Comparison of ENCODE assay signal across 1 cellular context in genomic region chr6:32576261-32576660, GRCh38.
TF ChIP-seq lines count a peak whose summit lies in the region.

No MANE protein-coding gene starts in this region.

TF ChIP-seq in GM12878, 131 proteins besides CTCF, POLR2A, EP300 and RAD21:
- TF ChIP-seq GATAD2B (conservative IDR thresholded peaks at IDR 0.05; ENCODE audit: low read depth) (no peak), BACH1 (IDR thresholded peaks at IDR 0.05; ENCODE audit: borderline replicate concordance) (no peak), SKIL (IDR thresholded peaks at IDR 0.05; ENCODE audit: low read depth, poor library complexity, severe bottlenecking) (no peak), NR2C2 (IDR thresholded peaks at IDR 0.05; ENCODE audit: borderline replicate concordance, control insufficient read depth, insufficient read length, low read depth) (no peak), POU2F2 (IDR thresholded peaks at IDR 0.05; ENCODE audit: borderline replicate concordance, low read depth, low read length) (no peak), KDM1A (IDR thresholded peaks at IDR 0.05; ENCODE audit: borderline replicate concordance) (no peak), MTA2 (IDR thresholded peaks at IDR 0.05; ENCODE audit: low read depth) (no peak), LARP7 (IDR thresholded peaks at IDR 0.05) (no peak), STAT1 (conservative IDR thresholded peaks at IDR 0.05) (no peak), BMI1 (IDR thresholded peaks at IDR 0.05; ENCODE audit: borderline replicate concordance) (no peak), ZBED1 (IDR thresholded peaks at IDR 0.05; ENCODE audit: borderline replicate concordance) (peak; percentile 68; the same call in 1 of the 2 replicates), NR2C1 (IDR thresholded peaks at IDR 0.05) (no peak), E2F8 (IDR thresholded peaks at IDR 0.05; ENCODE audit: low read depth, partially characterized antibody) (no peak), RUNX3 (IDR thresholded peaks at IDR 0.05; ENCODE audit: low read length) (no peak), ATF7 (IDR thresholded peaks at IDR 0.05; ENCODE audit: low read depth) (no peak), NFIC (IDR thresholded peaks at IDR 0.05; ENCODE audit: low read depth, low read length) (no peak), ESRRA (IDR thresholded peaks at IDR 0.05; ENCODE audit: low read length) (no peak), CHD4 (IDR thresholded peaks at IDR 0.05) (no peak), JUNB (IDR thresholded peaks at IDR 0.05) (no peak), NBN (IDR thresholded peaks at IDR 0.05) (no peak), PML (IDR thresholded peaks at IDR 0.05; ENCODE audit: low read length) (peak; percentile 29; the same call in 1 of the 2 replicates), TCF12 (IDR thresholded peaks at IDR 0.05; ENCODE audit: low read depth, low read length) (no peak), FOXK2 (IDR thresholded peaks at IDR 0.05) (no peak), NFXL1 (IDR thresholded peaks at IDR 0.05; ENCODE audit: borderline replicate concordance) (no peak), PKNOX1 (IDR thresholded peaks at IDR 0.05) (no peak), ASH2L (IDR thresholded peaks at IDR 0.05; ENCODE audit: borderline replicate concordance, low read depth) (no peak), BCL11A (IDR thresholded peaks at IDR 0.05; ENCODE audit: low read depth, low read length) (peak; percentile 4; the same call in 1 of the 2 replicates), ZNF384 (IDR thresholded peaks at IDR 0.05; ENCODE audit: borderline replicate concordance, low read depth, low read length) (no peak), ATF2 (IDR thresholded peaks at IDR 0.05; ENCODE audit: low read length) (peak; percentile 74), MTA3 (IDR thresholded peaks at IDR 0.05; ENCODE audit: borderline replicate concordance, low read length) (peak; percentile 95; the same call in 1 of the 2 replicates), USF1 (IDR thresholded peaks at IDR 0.05; ENCODE audit: borderline replicate concordance, extremely low read length, insufficient read depth, low read depth, low read length) (no peak), EZH2 (IDR thresholded peaks at IDR 0.05; ENCODE audit: borderline replicate concordance, control insufficient read depth, low read depth, low read length) (no peak), POLR2AphosphoS5 (IDR thresholded peaks at IDR 0.05; ENCODE audit: low read length) (peak; percentile 51; the same call in 1 of the 2 replicates), MXI1 (IDR thresholded peaks at IDR 0.05; ENCODE audit: low read depth, low read length) (no peak), CREM (IDR thresholded peaks at IDR 0.05; ENCODE audit: low read depth) (no peak), YBX1 (IDR thresholded peaks at IDR 0.05) (no peak), CEBPB (IDR thresholded peaks at IDR 0.05; ENCODE audit: borderline replicate concordance in 1 of 2, low read depth in 2 of 2, low read length in 2 of 2) (no peak), CBFB (IDR thresholded peaks at IDR 0.05; ENCODE audit: low read depth) (no peak), FOXM1 (IDR thresholded peaks at IDR 0.05; ENCODE audit: low read depth, low read length) (peak; percentile 23; the same call in 1 of the 2 replicates), IKZF2 (IDR thresholded peaks at IDR 0.05) (no peak)
TF ChIP-seq in GM12878: peak in this region for 7.
